8 cellular contexts compared by ENCODE assay signal in the genomic region with DNA sequence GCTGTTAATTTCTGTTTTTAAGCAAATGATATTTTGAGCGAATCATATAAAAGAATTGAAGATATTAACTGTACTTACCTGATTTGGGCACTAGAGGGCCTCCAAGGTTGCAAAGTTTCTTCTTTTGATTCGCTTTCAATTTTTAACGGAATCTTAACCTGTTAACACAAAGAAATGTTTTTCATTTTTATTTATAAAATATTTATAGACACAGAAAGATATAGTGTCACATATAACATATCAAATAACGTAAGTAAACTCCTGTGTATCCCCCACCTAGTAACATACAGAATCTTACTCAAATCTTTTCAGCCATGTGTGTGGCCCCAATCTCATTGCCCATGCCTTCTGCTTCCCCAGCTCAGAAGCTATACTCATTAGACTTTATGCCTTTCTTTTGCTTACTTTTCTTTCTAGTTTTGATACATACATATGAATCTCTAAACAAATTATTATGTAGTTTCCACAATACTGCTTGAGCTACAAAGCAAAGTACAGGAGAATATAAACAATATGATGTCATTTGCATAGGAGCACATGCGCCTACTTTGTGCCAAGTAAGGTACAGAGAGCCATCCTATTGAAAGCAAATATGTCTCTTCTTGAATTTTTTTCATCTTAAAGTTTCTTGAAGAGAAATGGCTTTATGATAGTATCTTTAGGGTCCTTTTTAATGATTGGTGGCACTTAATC. TPM values are rescaled to one million over a fixed set of nuclear protein-coding genes. Genes with fewer than 3 reads are reported as not detected.
DNase-seq lines count a peak whose midpoint lies in the region; ATAC-seq, FAIRE-seq and TF ChIP-seq lines count a peak whose summit lies in the region.

No MANE protein-coding gene starts in this region.

- 20 to 24% methylated on average over 5 of the region's 5 CpGs for WGBS in heart right ventricle, 2 donors
- WGBS in GM12878 (ENCODE audit: insufficient coverage, insufficient replicate concordance, low lambda C conversion rate, missing lambda C conversion rate): 19% methylated on average over 5 of the region's 5 CpGs
- WGBS in right lobe of liver (ENCODE audit: insufficient coverage, low coverage, low lambda C conversion rate, missing lambda C conversion rate): 18% methylated on average over 5 of the region's 5 CpGs

- CTCF ChIA-PET in GM12878 (lab: Yijun Ruan, JAX): interaction anchor here (0.6 to 12.3 kb wide), 31 partner anchors 11 to 1018 kb away, joined by 3 to 183 read pairs (median 5); no protein-coding TSS in a partner anchor

- SMC1A ChIA-PET in GM12878 (lab: Charles Lee; ENCODE audit: uncharacterized antibody, unreplicated experiment): interaction anchor here (0.6 to 10.7 kb wide), 20 partner anchors 10 to 503 kb away, joined by 3 to 162 read pairs (median 4); no protein-coding TSS in a partner anchor

- TF ChIP-seq CTCF in heart right ventricle (IDR thresholded peaks at IDR 0.05): peak; percentile 48 to 80 (median 73)
- TF ChIP-seq CTCF in HFF-Myc (IDR thresholded peaks at IDR 0.05; ENCODE audit: low read depth, low read length, missing control alignments): peak; percentile 56
- TF ChIP-seq CTCF in GM12878 (IDR thresholded peaks at IDR 0.05 in 2 of 3, conservative IDR thresholded peaks at IDR 0.05 in 1 of 3; ENCODE audit: control insufficient read depth in 2 of 3, extremely low read depth in 1 of 3, insufficient read depth in 1 of 3, low read depth in 3 of 3, low read length in 3 of 3): peak; percentile 55 to 61 (median 60)
- TF ChIP-seq CTCF in right lobe of liver (IDR thresholded peaks at IDR 0.05): peak; percentile 58 to 79 (median 74)

- TF ChIP-seq RAD21 in GM12878 (IDR thresholded peaks at IDR 0.05; ENCODE audit: insufficient read depth, low read depth, low read length): peak; percentile 85

- ATAC-seq in heart right ventricle (no peak), left cardiac atrium (no peak), GM12878 (peak; percentile 51), right lobe of liver (peak; percentile 59 to 79 (median 74)), GM18520 (IDR thresholded peaks at IDR 0.05; ENCODE audit: unreplicated experiment) (no peak), GM21737 (IDR thresholded peaks at IDR 0.05; ENCODE audit: unreplicated experiment) (no peak)

- in situ Hi-C loops in GM12878 (cut with MboI): no loop called here

- H3K36me3 ChIP-seq in heart right ventricle (no peaks in the 10 kb centered on the region), GM12878 (ENCODE audit: control insufficient read depth in 2 of 2, insufficient read depth in 2 of 2, low read length in 1 of 2) (no peaks in the 10 kb centered on the region), right lobe of liver (no peaks in the 10 kb centered on the region)

- H3K9ac ChIP-seq in GM12878 (ENCODE audit: control insufficient read depth, insufficient read depth, low read length): no peak overlapping the region

- peak overlapping the region; percentile 39; the same call in 1 of the 2 replicates for H3K4me2 ChIP-seq in GM12878 (ENCODE audit: control insufficient read depth, insufficient read depth)

- TF ChIP-seq EP300 in GM12878 (IDR thresholded peaks at IDR 0.05; ENCODE audit: borderline replicate concordance in 1 of 2, control insufficient read depth in 1 of 2, low read depth in 2 of 2, low read length in 2 of 2): no peak

- no peaks in the 10 kb centered on the region for H3K79me2 ChIP-seq in GM12878 (ENCODE audit: control insufficient read depth, insufficient read depth, low read length)

- POLR2A ChIA-PET in GM12878 (lab: Charles Lee): interaction anchor here (0.7 kb wide), 1 partner anchor 87 kb away, joined by 5 read pairs; no protein-coding TSS in a partner anchor

- H3K4me1 ChIP-seq in heart right ventricle (peaks cover 0 to 5% (median 0%) of the 10 kb centered on the region in 9 donors), GM12878 (ENCODE audit: control insufficient read depth, insufficient read depth, low read length) (peaks cover 25% of the 10 kb centered on the region), right lobe of liver (no peaks in the 10 kb centered on the region)

- RAD21 ChIA-PET in GM12878 (lab: Charles Lee; ENCODE audit: unreplicated experiment): interaction anchor here (0.7 to 10.0 kb wide), 20 partner anchors 14 to 285 kb away, joined by 3 to 135 read pairs (median 4); partner anchors contain the start of gene IKZF1

- TF ChIP-seq POLR2A in GM12878 (IDR thresholded peaks at IDR 0.05; ENCODE audit: low read depth, low read length) (no peak), right lobe of liver (IDR thresholded peaks at IDR 0.05) (no peak)

- FAIRE-seq in GM12878 (lab: Jason Lieb, UNC): peak; percentile 86

- DNase-seq in heart right ventricle (peak in 1 of 2 donors; percentile 13), left cardiac atrium (no peak), HFF-Myc (ENCODE audit: extremely low read depth, low read depth) (peak; percentile 17), NCI-H69 (lab: John Stamatoyannopoulos, UW) (peak; percentile 39), GM12878 (ENCODE audit: low read depth, low spot score) (peak; percentile 24), right lobe of liver (no peak)

- H3K27ac ChIP-seq in heart right ventricle (no peak overlapping the region), GM12878 (ENCODE audit: control insufficient read depth, insufficient read depth) (no peak overlapping the region), right lobe of liver (no peak overlapping the region)

- intact Hi-C loops in heart right ventricle (cut with DNase I): loop anchor here in 8 of 10 donors (5.0 to 10.0 kb wide), 4 partner anchors 272 to 1225 kb away; no protein-coding TSS in a partner anchor
- intact Hi-C loops in left cardiac atrium (cut with DNase I): loop anchor here (2.0 to 10.0 kb wide), 3 partner anchors 272 to 1020 kb away; no protein-coding TSS in a partner anchor
- intact Hi-C loops in GM12878 (cut with micrococcal nuclease; ENCODE audit: unreplicated experiment): loop anchor here (1.0 to 2.0 kb wide), 5 partner anchors 63 to 536 kb away; partner anchors contain the start of gene IKZF1
- intact Hi-C loops in right lobe of liver (cut with DNase I): no loop called here

- BruUV-seq in GM12878 (replicated peaks; lab: Mats Ljungman, UMichigan): no TSS peak

- H4K20me1 ChIP-seq in GM12878 (ENCODE audit: control insufficient read depth, insufficient read depth): no peaks in the 10 kb centered on the region

- peak overlapping the region; percentile 49 for H2AFZ ChIP-seq in GM12878 (ENCODE audit: control insufficient read depth, low read depth, low read length)

- no peaks in the 10 kb centered on the region for H3K9me3 ChIP-seq in heart right ventricle
- H3K9me3 ChIP-seq in GM12878 (replicated peaks; ENCODE audit: control insufficient read depth, insufficient read depth, low read length): no peaks in the 10 kb centered on the region
- no peaks in the 10 kb centered on the region for H3K9me3 ChIP-seq in right lobe of liver

- peaks cover 0 to 37% (median 14%) of the 10 kb centered on the region in 7 donors for H3K27me3 ChIP-seq in heart right ventricle
- no peaks in the 10 kb centered on the region; a peak in 1 of 4 replicates for H3K27me3 ChIP-seq in GM12878 (replicated peaks in 1 of 2; ENCODE audit: control insufficient read depth in 2 of 2, insufficient read depth in 2 of 2, low read length in 1 of 2)
- H3K27me3 ChIP-seq in right lobe of liver: no peaks in the 10 kb centered on the region

- H3K4me3 ChIP-seq in heart right ventricle (no peak overlapping the region), HFF-Myc (replicated peaks; ENCODE audit: low read depth, low read length) (no peak overlapping the region), GM12878 (no peak overlapping the region), right lobe of liver (peak overlapping the region in 1 of 3 donors; percentile 7)

TF ChIP-seq in GM12878, 131 proteins besides CTCF, POLR2A, EP300 and RAD21 (continues in another document):
- TF ChIP-seq ATF7 (IDR thresholded peaks at IDR 0.05; ENCODE audit: low read depth) (peak; percentile 79), ZNF24 (IDR thresholded peaks at IDR 0.05) (no peak), SMC3 (IDR thresholded peaks at IDR 0.05; ENCODE audit: borderline replicate concordance, low read length) (peak; percentile 46; the same call in 1 of the 2 replicates)
- TF ChIP-seq, protein P1, sequence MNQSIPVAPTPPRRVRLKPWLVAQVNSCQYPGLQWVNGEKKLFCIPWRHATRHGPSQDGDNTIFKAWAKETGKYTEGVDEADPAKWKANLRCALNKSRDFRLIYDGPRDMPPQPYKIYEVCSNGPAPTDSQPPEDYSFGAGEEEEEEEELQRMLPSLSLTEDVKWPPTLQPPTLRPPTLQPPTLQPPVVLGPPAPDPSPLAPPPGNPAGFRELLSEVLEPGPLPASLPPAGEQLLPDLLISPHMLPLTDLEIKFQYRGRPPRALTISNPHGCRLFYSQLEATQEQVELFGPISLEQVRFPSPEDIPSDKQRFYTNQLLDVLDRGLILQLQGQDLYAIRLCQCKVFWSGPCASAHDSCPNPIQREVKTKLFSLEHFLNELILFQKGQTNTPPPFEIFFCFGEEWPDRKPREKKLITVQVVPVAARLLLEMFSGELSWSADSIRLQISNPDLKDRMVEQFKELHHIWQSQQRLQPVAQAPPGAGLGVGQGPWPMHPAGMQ (IDR thresholded peaks at IDR 0.05; ENCODE audit: borderline replicate concordance): no peak

RNA-seq across cellular contexts. Expression of gene ZPBP, which starts 49.5 kb away (rescaled TPM):
- total RNA-seq in heart right ventricle: not detected
- polyA plus RNA-seq in heart right ventricle: not detected
- total RNA-seq in left cardiac atrium: not detected
- total RNA-seq in GM12878 (2013; cell fraction: nucleolus; rRNA removed): not detected in 2 replicates
- total RNA-seq in GM12878 (2014; rRNA removed): not detected in 2 replicates
- not detected in 2 replicates for total RNA-seq in GM12878 (2014; rRNA removed; fragmentation: Illumina TruSeq; extraction: Trizol)
- not detected in 2 replicates for total RNA-seq in GM12878 (2021)
- not detected for polyA plus RNA-seq in GM12878 (2011; ENCODE audit: low read depth)
- polyA plus RNA-seq in GM12878 (2011; rRNA removed): not detected in 2 replicates
- polyA plus RNA-seq in GM12878 (2011; cell fraction: cytosol; rRNA removed): not detected in 2 replicates
- not detected in 2 replicates for polyA plus RNA-seq in GM12878 (2011; cell fraction: nucleus; rRNA removed)
- not detected in 2 replicates for polyA plus RNA-seq in GM12878 (2012)
- polyA plus RNA-seq in GM12878 (2014; fragmentation: Illumina TruSeq; extraction: Trizol): not detected in 2 replicates
- not detected for polyA plus RNA-seq in GM12878 (2014; fragmentation: Nextera tagmentation; extraction: Ambion mirVana)
- polyA plus RNA-seq in GM12878 (2014; rRNA removed): not detected in 2 replicates
- not detected for polyA plus RNA-seq in GM12878 (2016; fragmentation: Nextera tagmentation; extraction: Ambion mirVana)
- not detected in 2 replicates for polyA minus RNA-seq in GM12878 (2011; rRNA and poly(A)+ RNA removed)
- polyA minus RNA-seq in GM12878 (2011; cell fraction: cytosol; rRNA and poly(A)+ RNA removed): not detected in 2 replicates
- polyA minus RNA-seq in GM12878 (2011; cell fraction: nucleus; rRNA and poly(A)+ RNA removed): not detected in 2 replicates
- total RNA-seq in right lobe of liver: not detected

Comparison
In these comparisons a context has a peak if more than half of its experiments do, and no peak if none do; other contexts are left out.
1. ATAC-seq: peak in GM12878 (single experiment) and right lobe of liver (4 of 4); none in heart right ventricle (0 of 8), left cardiac atrium (0 of 2), GM18520 (single experiment) and GM21737 (single experiment).
2. DNase-seq: peak in HFF-Myc (single experiment), NCI-H69 (single experiment) and GM12878 (single experiment); none in left cardiac atrium (single experiment) and right lobe of liver (0 of 3).
3. intact Hi-C loops: an anchor here in heart right ventricle (5.0 to 10.0 kb wide), left cardiac atrium (2.0 to 10.0 kb wide) and GM12878 (1.0 to 2.0 kb wide); none called in right lobe of liver.
4. Peak in every context shown above with its lines, with median percentiles within 50 percentile points of each other: CTCF ChIP-seq.